In genomic region chr2:128610496-128610895, GRCh38 we compare ENCODE assay signal across 25 cellular contexts.
"Had no signal": no experiment of that assay in that cellular context is flagged by ENCODE, and none has a peak within 500 bp of the region (broad histone marks: within the 10 kb centered on the region; RNA-seq: fewer than 3 reads in every experiment).

No MANE protein-coding gene starts in this region.

- FAIRE-seq: pancreas had no signal

- H3K36me3 Mint-ChIP-seq: natural killer cell; stimulated activated naive B cell treated with anti-CD40 and anti-IgM and Interleukin-4, amounts not matched to agents 10 μg/mL and 1 μg/mL and 100 μg/mL, for 72 hours had no signal

- H3K4me1 ChIP-seq: colonic mucosa, gastrocnemius medialis, lower lobe of right lung, pancreas, transverse colon, upper lobe of right lung had no signal

- H3K4me3 Mint-ChIP-seq: central memory CD8-positive, alpha-beta T cell; dendritic cell treated with granulocyte-macrophage colony-stimulating factor and Interleukin-4, amounts not matched to agents 40 ng/mL and 50 ng/mL, for 4 days; endodermal cell; natural killer cell; neural crest cell; stimulated activated naive B cell treated with anti-CD40 and anti-IgM and Interleukin-4, amounts not matched to agents 10 μg/mL and 1 μg/mL and 100 μg/mL, for 72 hours; stimulated activated naive CD8-positive, alpha-beta T cell treated with anti-CD3 and anti-CD28 coated beads, Interleukin-15, Interleukin-2, amounts not matched to agents 100 ng/mL and 50 ng/mL, for 24 hours had no signal

- H3K9me3 ChIP-seq: colonic mucosa, gastrocnemius medialis, lower lobe of right lung, pancreas, transverse colon, upper lobe of right lung, uterus had no signal

- H3K9me3 Mint-ChIP-seq: central memory CD8-positive, alpha-beta T cell; dendritic cell treated with granulocyte-macrophage colony-stimulating factor and Interleukin-4, amounts not matched to agents 40 ng/mL and 50 ng/mL, for 4 days; endodermal cell; natural killer cell; neural crest cell; stimulated activated naive CD8-positive, alpha-beta T cell treated with anti-CD3 and anti-CD28 coated beads, Interleukin-15, Interleukin-2, amounts not matched to agents 100 ng/mL and 50 ng/mL, for 24 hours had no signal

- H3K27me3 ChIP-seq: colonic mucosa, gastrocnemius medialis, hepatocyte, pancreas, transverse colon, upper lobe of right lung, uterus had no signal

- H3K4me3 ChIP-seq: colonic mucosa, gastrocnemius medialis, hepatocyte, lower lobe of right lung, pancreas, skin epidermis, transverse colon, upper lobe of right lung, uterus had no signal

- DNase-seq: colonic mucosa; effector CD8-positive, alpha-beta T cell; endodermal cell; foreskin fibroblast; gastrocnemius medialis; kidney glomerular epithelial cell; left colon; left ventricle myocardium superior; natural killer cell; stimulated activated CD4-positive, alpha-beta T cell treated with anti-CD3 and anti-CD28 coated beads, Interleukin-15, amount 100 ng/mL, for 24 hours; stimulated activated CD4-positive, alpha-beta T cell treated with anti-CD3 and anti-CD28 coated beads, Interleukin-2, amount 100 ng/mL, for 48 hours; stimulated activated naive B cell treated with anti-CD40 and anti-IgM and Interleukin-4, amounts not matched to agents 10 μg/mL and 1 μg/mL and 100 μg/mL, for 72 hours; transverse colon; uterus had no signal

- H3K27ac ChIP-seq: colonic mucosa, epithelial cell of prostate, gastrocnemius medialis, hepatocyte, lower lobe of right lung, pancreas, skin epidermis, transverse colon, upper lobe of right lung, uterus had no signal

- H3K4me1 Mint-ChIP-seq: central memory CD8-positive, alpha-beta T cell; endodermal cell; natural killer cell; stimulated activated naive B cell treated with anti-CD40 and anti-IgM and Interleukin-4, amounts not matched to agents 10 μg/mL and 1 μg/mL and 100 μg/mL, for 72 hours had no signal

- H3K27ac Mint-ChIP-seq: dendritic cell treated with granulocyte-macrophage colony-stimulating factor and Interleukin-4, amounts not matched to agents 40 ng/mL and 50 ng/mL, for 4 days; endodermal cell; natural killer cell; progenitor cell of endocrine pancreas; stimulated activated naive B cell treated with anti-CD40 and anti-IgM and Interleukin-4, amounts not matched to agents 10 μg/mL and 1 μg/mL and 100 μg/mL, for 72 hours; stimulated activated naive CD8-positive, alpha-beta T cell treated with anti-CD3 and anti-CD28 coated beads, Interleukin-15, Interleukin-2, amounts not matched to agents 100 ng/mL and 50 ng/mL, for 24 hours had no signal

- H3K36me3 ChIP-seq: colonic mucosa, gastrocnemius medialis, lower lobe of right lung, pancreas, transverse colon, upper lobe of right lung, uterus had no signal

- H3K27me3 Mint-ChIP-seq: dendritic cell treated with granulocyte-macrophage colony-stimulating factor and Interleukin-4, amounts not matched to agents 40 ng/mL and 50 ng/mL, for 4 days; stimulated activated naive B cell treated with anti-CD40 and anti-IgM and Interleukin-4, amounts not matched to agents 10 μg/mL and 1 μg/mL and 100 μg/mL, for 72 hours; stimulated activated naive CD8-positive, alpha-beta T cell treated with anti-CD3 and anti-CD28 coated beads, Interleukin-15, Interleukin-2, amounts not matched to agents 100 ng/mL and 50 ng/mL, for 24 hours had no signal
